ENCODE assay signal across 8 cellular contexts in genomic region chr11:59206635-59207034, GRCh38. TPM values are rescaled to one million over a fixed set of nuclear protein-coding genes. Genes with fewer than 3 reads are reported as not detected.
DNase-seq lines count a peak whose midpoint lies in the region; ATAC-seq and TF ChIP-seq lines count a peak whose summit lies in the region.

No MANE protein-coding gene starts in this region.

- peaks cover 3% of the 10 kb centered on the region for H3K27me3 Mint-ChIP-seq in MCF 10A (ENCODE audit: insufficient read depth, unreplicated experiment)
- peaks cover 31% of the 10 kb centered on the region for H3K27me3 Mint-ChIP-seq in activated CD8-positive, alpha-beta memory T cell treated with anti-CD3 and anti-CD28 coated beads, Interleukin-2, amount 10 ng/mL, durations not matched to agents 7 days and 5 days

- H3K27ac ChIP-seq in 22Rv1: no peak overlapping the region
- H3K27ac ChIP-seq in lower lobe of right lung: no peak overlapping the region

- H3K36me3 ChIP-seq in lower lobe of right lung: peaks cover 39% of the 10 kb centered on the region

- DNase-seq in EH (ENCODE audit: low read depth) (peak; percentile 49), NCI-H2029 (lab: John Stamatoyannopoulos, UW) (peak; percentile 22), MCF 10A (ENCODE audit: unreplicated experiment) (peak; percentile 60), lower lobe of right lung (no peak)
- DNase-seq in activated CD8-positive, alpha-beta memory T cell treated with anti-CD3 and anti-CD28 coated beads, Interleukin-2, amount 10 ng/mL, durations not matched to agents 7 days and 5 days: no peak

- no peaks in the 10 kb centered on the region for H3K9me3 Mint-ChIP-seq in MCF 10A (ENCODE audit: unreplicated experiment)
- no peaks in the 10 kb centered on the region for H3K9me3 Mint-ChIP-seq in activated CD8-positive, alpha-beta memory T cell treated with anti-CD3 and anti-CD28 coated beads, Interleukin-2, amount 10 ng/mL, durations not matched to agents 7 days and 5 days (ENCODE audit: low read depth)

- POLR2A ChIA-PET in MCF 10A (lab: Yijun Ruan, JAX): interaction anchor here (0.7 to 1.2 kb wide), 4 partner anchors 12 to 35 kb away, joined by 3 to 5 read pairs (median 4); partner anchors contain the start of gene DTX4

- peaks cover 15% of the 10 kb centered on the region for H3K4me1 Mint-ChIP-seq in MCF 10A (ENCODE audit: insufficient read depth, unreplicated experiment)
- H3K4me1 Mint-ChIP-seq in activated CD8-positive, alpha-beta memory T cell treated with anti-CD3 and anti-CD28 coated beads, Interleukin-2, amount 10 ng/mL, durations not matched to agents 7 days and 5 days: peaks cover 8% of the 10 kb centered on the region

- H3K27me3 ChIP-seq in lower lobe of right lung (ENCODE audit: low read depth): no peaks in the 10 kb centered on the region

- peaks cover 24% of the 10 kb centered on the region for H3K4me1 ChIP-seq in lower lobe of right lung

- ATAC-seq in lower lobe of right lung: peak; percentile 54 to 57
- no peak for ATAC-seq in activated CD8-positive, alpha-beta memory T cell treated with anti-CD3 and anti-CD28 coated beads, Interleukin-2, amount 10 ng/mL, durations not matched to agents 7 days and 5 days
- no peak for ATAC-seq in GM21619 (IDR thresholded peaks at IDR 0.05; ENCODE audit: unreplicated experiment)
- ATAC-seq in HG02623 (IDR thresholded peaks at IDR 0.05; ENCODE audit: unreplicated experiment): no peak

- H3K4me3 Mint-ChIP-seq in MCF 10A (ENCODE audit: unreplicated experiment): no peak overlapping the region
- H3K4me3 Mint-ChIP-seq in activated CD8-positive, alpha-beta memory T cell treated with anti-CD3 and anti-CD28 coated beads, Interleukin-2, amount 10 ng/mL, durations not matched to agents 7 days and 5 days: no peak overlapping the region

- no peaks in the 10 kb centered on the region for H3K9me3 ChIP-seq in lower lobe of right lung

- no peak overlapping the region for H3K4me3 ChIP-seq in lower lobe of right lung

- intact Hi-C loops in MCF 10A (cut with micrococcal nuclease) (loop anchor here (1.0 kb wide), 1 partner anchor 78 kb away; no protein-coding TSS in a partner anchor), lower lobe of right lung (cut with DNase I) (loop anchor here (5.0 kb wide), 1 partner anchor 34 kb away; the partner anchor contains the start of gene DTX4)

- H3K27ac Mint-ChIP-seq in MCF 10A (ENCODE audit: low read depth, unreplicated experiment): no peak overlapping the region
- no peak overlapping the region for H3K27ac Mint-ChIP-seq in activated CD8-positive, alpha-beta memory T cell treated with anti-CD3 and anti-CD28 coated beads, Interleukin-2, amount 10 ng/mL, durations not matched to agents 7 days and 5 days

- TF ChIP-seq CTCF in 22Rv1 (IDR thresholded peaks at IDR 0.05) (peak; percentile 72), MCF 10A (IDR thresholded peaks at IDR 0.05; ENCODE audit: unreplicated experiment) (peak; percentile 58), lower lobe of right lung (IDR thresholded peaks at IDR 0.05) (peak; percentile 57)

- BruUV-seq in MCF 10A (replicated peaks; lab: Mats Ljungman, UMichigan): no TSS peak

- H3K36me3 Mint-ChIP-seq in MCF 10A (ENCODE audit: insufficient read depth, unreplicated experiment): peaks cover 18% of the 10 kb centered on the region
- no peaks in the 10 kb centered on the region for H3K36me3 Mint-ChIP-seq in activated CD8-positive, alpha-beta memory T cell treated with anti-CD3 and anti-CD28 coated beads, Interleukin-2, amount 10 ng/mL, durations not matched to agents 7 days and 5 days

- CTCF ChIA-PET in MCF 10A (lab: Yijun Ruan, JAX): interaction anchor here (0.6 to 11.8 kb wide), 21 partner anchors 8 to 746 kb away, joined by 3 to 530 read pairs (median 5); partner anchors contain the start of gene DTX4
- CTCF ChIA-PET in activated CD8-positive, alpha-beta memory T cell treated with anti-CD3 and anti-CD28 coated beads, Interleukin-2, amount 10 ng/mL, durations not matched to agents 7 days and 5 days (lab: Charles Lee): interaction anchor here (0.8 to 2.9 kb wide), 4 partner anchors 14 to 35 kb away, joined by 3 to 24 read pairs (median 4); partner anchors contain the start of gene DTX4

RNA-seq across cellular contexts. Expression of gene MPEG1, which starts 6.1 kb away (rescaled TPM):
- total RNA-seq in MCF 10A (2022) (not detected in 2 replicates), lower lobe of right lung (48.9 TPM)
- total RNA-seq in activated CD8-positive, alpha-beta memory T cell treated with anti-CD3 and anti-CD28 coated beads, Interleukin-2, amount 10 ng/mL, durations not matched to agents 7 days and 5 days: not detected

RNA-seq across cellular contexts. Expression of gene DTX4, which starts 34.7 kb away (rescaled TPM):
- total RNA-seq in MCF 10A (2022): 3.4 and 4.2 TPM in 2 replicates
- 51.7 TPM for total RNA-seq in lower lobe of right lung
- under 1 TPM; 0.12 to 0.28 TPM for total RNA-seq in activated CD8-positive, alpha-beta memory T cell treated with anti-CD3 and anti-CD28 coated beads, Interleukin-2, amount 10 ng/mL, durations not matched to agents 7 days and 5 days

Comparison
In these comparisons a context has a peak if more than half of its experiments do, and no peak if none do; other contexts are left out.
1. DNase-seq: peak in EH (single experiment), NCI-H2029 (single experiment) and MCF 10A (single experiment); none in lower lobe of right lung (single experiment) and activated CD8-positive, alpha-beta memory T cell treated with anti-CD3 and anti-CD28 coated beads, Interleukin-2, amount 10 ng/mL, durations not matched to agents 7 days and 5 days (single experiment).
2. ATAC-seq: peak in lower lobe of right lung (2 of 2); none in activated CD8-positive, alpha-beta memory T cell treated with anti-CD3 and anti-CD28 coated beads, Interleukin-2, amount 10 ng/mL, durations not matched to agents 7 days and 5 days (single experiment), GM21619 (single experiment) and HG02623 (single experiment).
3. RNA of gene MPEG1, which starts 6.1 kb away (total RNA-seq): 48.9 TPM in lower lobe of right lung (single experiment); not detected in MCF 10A and not detected in activated CD8-positive, alpha-beta memory T cell treated with anti-CD3 and anti-CD28 coated beads, Interleukin-2, amount 10 ng/mL, durations not matched to agents 7 days and 5 days; every median in the first group is over 10 times any median in the second.
4. RNA of gene DTX4, which starts 34.7 kb away (total RNA-seq): 51.7 TPM in lower lobe of right lung (single experiment); 3.4 to 4.2 TPM in MCF 10A and 0.12 to 0.28 TPM in activated CD8-positive, alpha-beta memory T cell treated with anti-CD3 and anti-CD28 coated beads, Interleukin-2, amount 10 ng/mL, durations not matched to agents 7 days and 5 days; every median in the first group is over 10 times any median in the second.
5. Peak in every context shown above with its lines, with median percentiles within 50 percentile points of each other: CTCF ChIP-seq.